26 cellular contexts compared by ENCODE assay signal in the genomic region with DNA sequence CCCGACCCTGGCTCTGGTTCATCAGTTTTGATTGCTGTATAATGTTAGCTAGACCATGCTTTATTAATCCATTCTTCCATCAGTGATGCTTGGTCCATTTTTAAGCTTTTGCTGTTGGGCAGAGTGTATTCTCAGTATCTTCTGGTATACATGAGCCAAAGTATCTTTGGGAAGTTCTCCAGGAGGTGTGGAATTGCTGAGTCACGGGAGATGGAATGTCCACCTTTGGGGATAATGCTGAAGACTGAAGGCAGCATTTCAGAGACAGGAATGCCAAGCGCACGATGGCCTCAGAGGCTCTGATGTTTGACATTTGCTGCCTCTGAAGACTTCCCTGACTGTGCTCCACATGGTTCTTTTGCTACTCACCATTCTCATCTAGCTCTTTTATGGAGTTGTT.
A peak's percentile ranks its signal among the peaks of the same experiment; 100 is the strongest.
DNase-seq lines count a peak whose midpoint lies in the region; ATAC-seq, FAIRE-seq and TF ChIP-seq lines count a peak whose summit lies in the region.
"Had no signal": no experiment of that assay in that cellular context is flagged by ENCODE, and none has a peak within 500 bp of the region (broad histone marks: within the 10 kb centered on the region; RNA-seq: fewer than 3 reads in every experiment).

No MANE protein-coding gene starts in this region.

- H3K9me3 Mint-ChIP-seq in T-cell: peaks cover 0 to 12% (median 4%) of the 10 kb centered on the region in 3 donors

- no peak for ATAC-seq in HepG2
- no peak for ATAC-seq in right lobe of liver
- no peak for ATAC-seq in T-cell (replicated peaks in 1 of 4)
- ATAC-seq in GM21825 (IDR thresholded peaks at IDR 0.05; ENCODE audit: unreplicated experiment): no peak
- no peak for ATAC-seq in GM18519 (IDR thresholded peaks at IDR 0.05; ENCODE audit: low FRiP score, unreplicated experiment)

- no peak for TF ChIP-seq CTCF in HepG2 (CRISPR knock-in tag; IDR thresholded peaks at IDR 0.05)
- no peak for TF ChIP-seq CTCF in right lobe of liver (IDR thresholded peaks at IDR 0.05)
- TF ChIP-seq CTCF in keratinocyte (optimal IDR thresholded peaks at IDR 0.05 in 1 of 3, IDR thresholded peaks at IDR 0.05 in 1 of 3, conservative IDR thresholded peaks at IDR 0.05 in 1 of 3; ENCODE audit: extremely low read depth in 1 of 3, insufficient read depth in 2 of 3, low read length in 3 of 3): no peak

- no peak overlapping the region for H3K4me3 ChIP-seq in HepG2 (replicated peaks in 1 of 3; ENCODE audit: insufficient read depth in 1 of 3, low read depth in 2 of 3, low read length in 3 of 3)
- H3K4me3 ChIP-seq in right lobe of liver: no peak overlapping the region
- H3K4me3 ChIP-seq in keratinocyte (ENCODE audit: control insufficient read depth in 2 of 3, extremely low read depth in 1 of 3, insufficient read depth in 2 of 3, low read depth in 1 of 3, low read length in 3 of 3): no peak overlapping the region
- H3K4me3 ChIP-seq: left ventricle myocardium inferior, SK-N-MC, smooth muscle cell, suprapubic skin had no signal

- no peaks in the 10 kb centered on the region for H3K79me2 ChIP-seq in HepG2 (ENCODE audit: insufficient read depth, low read length)
- no peaks in the 10 kb centered on the region for H3K79me2 ChIP-seq in keratinocyte (ENCODE audit: control insufficient read depth, insufficient read depth, low read length)

- peaks cover 3% of the 10 kb centered on the region in 2 donors for H3K27me3 Mint-ChIP-seq in T-cell

- CTCF ChIA-PET in HepG2 (lab: Yijun Ruan, JAX; ENCODE audit: low intra/inter-chr PET ratio, low total read pairs) (no interaction called here), T-cell (lab: Charles Lee) (no interaction called here)

- intact Hi-C loops in HepG2 (cut with micrococcal nuclease; ENCODE audit: unreplicated experiment) (no loop called here), right lobe of liver (cut with DNase I) (no loop called here)

- H2AFZ ChIP-seq in HepG2 (ENCODE audit: low read length) (no peak overlapping the region), keratinocyte (ENCODE audit: control insufficient read depth, low read length) (no peak overlapping the region)

- H3K4me1 ChIP-seq in HepG2 (ENCODE audit: insufficient read depth, low read length): no peaks in the 10 kb centered on the region
- H3K4me1 ChIP-seq in right lobe of liver: no peaks in the 10 kb centered on the region
- H3K4me1 ChIP-seq in keratinocyte (ENCODE audit: control insufficient read depth, extremely low read depth, insufficient read depth, low read length): peaks cover 8% of the 10 kb centered on the region
- H3K4me1 ChIP-seq: left ventricle myocardium inferior, suprapubic skin had no signal

- TF ChIP-seq POLR2A in HepG2 (IDR thresholded peaks at IDR 0.05; ENCODE audit: insufficient read depth in 1 of 2, low read depth in 2 of 2, low read length in 2 of 2): no peak
- TF ChIP-seq POLR2A in right lobe of liver (IDR thresholded peaks at IDR 0.05): no peak

- H3K9me3 ChIP-seq in HepG2 (ENCODE audit: low read length) (peaks cover 12% of the 10 kb centered on the region; the same call in 1 of the 2 replicates), right lobe of liver (no peaks in the 10 kb centered on the region), keratinocyte (ENCODE audit: control insufficient read depth, low read depth, low read length) (no peaks in the 10 kb centered on the region)
- H3K9me3 ChIP-seq: suprapubic skin had no signal

- H3K27ac ChIP-seq in HepG2 (ENCODE audit: extremely low read length, insufficient read depth, low read length) (no peak overlapping the region), right lobe of liver (no peak overlapping the region), keratinocyte (ENCODE audit: control insufficient read depth, insufficient read depth, low read length) (no peak overlapping the region)
- H3K27ac ChIP-seq: left ventricle myocardium inferior, SK-N-MC, suprapubic skin had no signal

- BruUV-seq in HepG2 (replicated peaks; lab: Mats Ljungman, UMichigan): no TSS peak

- H3K27ac Mint-ChIP-seq in T-cell: peak overlapping the region; percentile 48 to 77
- H3K27ac Mint-ChIP-seq: activated B cell treated with CpG ODN at 0.5 μM for 24 hours; T-helper 1 cell treated with Interleukin-12 subunit alpha and Interleukin-12 subunit beta and Interleukin-4 antibody, amounts not matched to agents 30 μg/mL and 1 μg/mL, for 36 hours had no signal

- dilution Hi-C loops in keratinocyte (cut with MboI; ENCODE audit: extremely low pct_ligation_motif_present, low sequenced_read_pairs): no loop called here

- TF ChIP-seq RAD21 in HepG2 (CRISPR knock-in tag; IDR thresholded peaks at IDR 0.05): no peak

- TF ChIP-seq EP300 in HepG2 (IDR thresholded peaks at IDR 0.05; ENCODE audit: low read depth in 2 of 2, low read length in 2 of 2): no peak
- no peak for TF ChIP-seq EP300 in HepG2 (CRISPR knock-in tag; IDR thresholded peaks at IDR 0.05; ENCODE audit: borderline replicate concordance)

- H3K27me3 ChIP-seq in HepG2 (ENCODE audit: control insufficient read depth in 1 of 2, insufficient read depth in 2 of 2, low read length in 2 of 2): no peaks in the 10 kb centered on the region; a peak in 1 of 5 replicates
- H3K27me3 ChIP-seq in right lobe of liver: no peaks in the 10 kb centered on the region
- no peaks in the 10 kb centered on the region for H3K27me3 ChIP-seq in keratinocyte (ENCODE audit: control insufficient read depth, extremely low read depth, insufficient read depth, low read length)

- H4K20me1 ChIP-seq in HepG2 (ENCODE audit: insufficient read depth, low read length): no peaks in the 10 kb centered on the region
- no peaks in the 10 kb centered on the region for H4K20me1 ChIP-seq in keratinocyte (ENCODE audit: control insufficient read depth, extremely low read depth, insufficient read depth, low read length)

- H3K9ac ChIP-seq in HepG2 (ENCODE audit: insufficient read depth, low read depth, low read length) (no peak overlapping the region), keratinocyte (ENCODE audit: control insufficient read depth, extremely low read depth, insufficient read depth, low read length) (no peak overlapping the region)

- H3K36me3 ChIP-seq in HepG2 (replicated peaks in 1 of 2; ENCODE audit: control insufficient read depth in 1 of 2, insufficient read depth in 2 of 2, low read length in 2 of 2): no peaks in the 10 kb centered on the region
- no peaks in the 10 kb centered on the region for H3K36me3 ChIP-seq in right lobe of liver
- no peaks in the 10 kb centered on the region for H3K36me3 ChIP-seq in keratinocyte (ENCODE audit: control insufficient read depth in 2 of 2, extremely low read depth in 1 of 2, insufficient read depth in 2 of 2, low read length in 2 of 2)
- H3K36me3 ChIP-seq: left ventricle myocardium inferior, suprapubic skin had no signal

- FAIRE-seq in HepG2 (lab: Jason Lieb, UNC): no peak
- FAIRE-seq in keratinocyte (lab: Jason Lieb, UNC): peak; percentile 13
- FAIRE-seq: colon, endothelial cell of umbilical vein, GM12891 had no signal

- in situ Hi-C loops in HepG2 (cut with HindIII; ENCODE audit: extremely low pct_ligation_motif_present, low pct_unique_long_range_greater_than_20kb): no loop called here

- no peak overlapping the region for H3K4me3 Mint-ChIP-seq in T-cell
- H3K4me3 Mint-ChIP-seq: activated B cell treated with CpG ODN at 0.5 μM for 24 hours; T-helper 1 cell treated with Interleukin-12 subunit alpha and Interleukin-12 subunit beta and Interleukin-4 antibody, amounts not matched to agents 30 μg/mL and 1 μg/mL, for 36 hours had no signal

- WGBS in HepG2 (ENCODE audit: low lambda C conversion rate): 2% methylated on average over 2 of the region's 4 CpGs
- 61% methylated on average over 4 of the region's 4 CpGs for WGBS in right lobe of liver (ENCODE audit: insufficient coverage, low coverage, low lambda C conversion rate, missing lambda C conversion rate)

- H3K9me1 ChIP-seq in keratinocyte (ENCODE audit: control insufficient read depth, extremely low read depth, insufficient read depth, low read length): no peaks in the 10 kb centered on the region

- no peaks in the 10 kb centered on the region for H3K36me3 Mint-ChIP-seq in T-cell

- H3K4me2 ChIP-seq in HepG2 (ENCODE audit: low read depth, low read length) (no peak overlapping the region), keratinocyte (ENCODE audit: control insufficient read depth, extremely low read depth, insufficient read depth, low read depth, low read length) (no peak overlapping the region)
- H3K4me2 ChIP-seq: smooth muscle cell had no signal

- H3K4me1 Mint-ChIP-seq in T-cell: peaks cover 22 to 24% (median 23%) of the 10 kb centered on the region in 3 donors
- H3K4me1 Mint-ChIP-seq: activated B cell treated with CpG ODN at 0.5 μM for 24 hours had no signal

- DNase-seq in HepG2 (ENCODE audit: low spot score) (no peak), right lobe of liver (no peak), T-cell (no peak), keratinocyte (ENCODE audit: low read depth, low spot score) (no peak), SHP77 treated with DMSO at 0.1 percent for 48 hours (lab: John Stamatoyannopoulos, UW) (no peak)
- DNase-seq: activated B cell treated with CpG ODN at 0.5 μM for 24 hours; activated CD4-positive, alpha-beta T cell treated with anti-CD3 and anti-CD28 coated beads, Interleukin-2, amount 50 U/mL, for 1 hour; activated T-cell treated with anti-CD3 and anti-CD28 coated beads, Interleukin-2, amount 50 U/mL, for 48 hours; amygdala; HCEC 1CT; hypothalamus; Kasumi-1; left ventricle myocardium inferior; NCI-H1048; NCI-H1694; NCI-H2171; NCI-H510A treated with DMSO at 0.1 percent for 48 hours had no signal

- POLR2A ChIA-PET in HepG2 (lab: Yijun Ruan, JAX): no interaction called here
- POLR2A ChIA-PET in T-cell (lab: Charles Lee): no interaction called here

TF ChIP-seq in HepG2, 621 proteins besides CTCF, POLR2A, EP300 and RAD21:
- TF ChIP-seq, protein P1, sequence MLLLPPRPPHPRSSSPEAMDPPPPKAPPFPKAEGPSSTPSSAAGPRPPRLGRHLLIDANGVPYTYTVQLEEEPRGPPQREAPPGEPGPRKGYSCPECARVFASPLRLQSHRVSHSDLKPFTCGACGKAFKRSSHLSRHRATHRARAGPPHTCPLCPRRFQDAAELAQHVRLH (CRISPR knock-in tag; IDR thresholded peaks at IDR 0.05; ENCODE audit: borderline replicate concordance, low read depth): no peak
- TF ChIP-seq NFE2L2 (IDR thresholded peaks at IDR 0.05; ENCODE audit: low read length): peak; percentile 70
- TF ChIP-seq, protein P2, sequence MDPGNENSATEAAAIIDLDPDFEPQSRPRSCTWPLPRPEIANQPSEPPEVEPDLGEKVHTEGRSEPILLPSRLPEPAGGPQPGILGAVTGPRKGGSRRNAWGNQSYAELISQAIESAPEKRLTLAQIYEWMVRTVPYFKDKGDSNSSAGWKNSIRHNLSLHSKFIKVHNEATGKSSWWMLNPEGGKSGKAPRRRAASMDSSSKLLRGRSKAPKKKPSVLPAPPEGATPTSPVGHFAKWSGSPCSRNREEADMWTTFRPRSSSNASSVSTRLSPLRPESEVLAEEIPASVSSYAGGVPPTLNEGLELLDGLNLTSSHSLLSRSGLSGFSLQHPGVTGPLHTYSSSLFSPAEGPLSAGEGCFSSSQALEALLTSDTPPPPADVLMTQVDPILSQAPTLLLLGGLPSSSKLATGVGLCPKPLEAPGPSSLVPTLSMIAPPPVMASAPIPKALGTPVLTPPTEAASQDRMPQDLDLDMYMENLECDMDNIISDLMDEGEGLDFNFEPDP (CRISPR knock-in tag; conservative IDR thresholded peaks at IDR 0.05): no peak
